Comparison of ENCODE assay signal across 8 cellular contexts in the genomic region with DNA sequence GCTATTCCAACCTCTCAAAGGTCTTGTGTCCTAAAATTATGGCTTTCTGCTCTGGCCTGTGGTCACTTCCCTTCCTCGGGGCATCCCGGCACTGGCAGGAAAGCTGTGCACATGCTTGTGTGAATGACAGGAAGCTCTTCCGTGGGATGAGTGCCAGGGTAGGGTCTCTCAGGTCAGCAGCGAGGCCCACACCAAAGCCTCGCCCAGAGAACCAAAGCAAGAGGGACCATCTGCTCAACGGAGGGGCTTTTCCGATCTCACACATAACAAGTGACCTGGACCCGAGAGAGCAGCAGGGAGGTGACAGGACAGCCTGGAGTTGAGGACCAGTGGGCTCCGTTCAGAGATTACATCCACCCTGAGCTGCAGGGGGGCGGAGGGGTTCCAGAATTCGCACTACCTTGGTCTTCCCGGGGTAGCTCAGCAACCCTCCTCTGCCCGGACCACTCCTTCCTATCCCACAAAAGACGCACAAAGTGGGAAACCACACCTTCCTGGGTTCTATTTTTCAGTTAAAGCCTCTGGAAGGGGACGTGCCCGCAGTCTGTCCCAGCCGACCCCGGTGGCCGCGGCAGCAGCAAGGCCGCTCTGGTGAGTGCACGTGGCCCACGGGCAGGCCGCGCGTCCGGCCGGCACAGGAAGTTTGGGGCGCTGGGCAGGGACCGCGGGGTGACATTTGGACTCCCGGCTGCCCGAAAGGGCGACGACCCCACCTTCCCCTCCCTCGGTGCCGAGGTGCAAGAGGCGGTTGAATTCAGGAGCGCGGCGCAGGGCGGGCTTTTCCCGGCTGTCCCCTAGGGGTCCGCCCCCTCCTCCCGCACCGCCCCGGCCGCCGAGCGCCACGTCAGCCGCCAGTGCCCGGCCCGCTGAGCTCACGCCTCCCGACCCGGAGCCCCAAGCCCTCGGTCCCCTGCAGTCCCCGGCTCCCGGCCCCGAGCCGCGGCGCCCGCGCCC. TPM values are rescaled to one million over a fixed set of nuclear protein-coding genes. Genes with fewer than 3 reads are reported as not detected.
DNase-seq lines count a peak whose midpoint lies in the region; ATAC-seq and TF ChIP-seq lines count a peak whose summit lies in the region.

No MANE protein-coding gene starts in this region.

- peak overlapping the region; percentile 23 for H3K27ac Mint-ChIP-seq in activated naive CD4-positive, alpha-beta T cell treated with anti-CD3 and anti-CD28 coated beads, Interleukin-2, amount 50 U/mL, for 24 hours

- H3K9me3 ChIP-seq in A673 (ENCODE audit: low read depth, low read length, poor library complexity, severe bottlenecking) (no peaks in the 10 kb centered on the region), PC-9 (ENCODE audit: insufficient read depth, low read depth) (no peaks in the 10 kb centered on the region)

- TF ChIP-seq CTCF in A673 (conservative IDR thresholded peaks at IDR 0.05; ENCODE audit: low read depth, low read length) (no peak), GM12875 (IDR thresholded peaks at IDR 0.05; ENCODE audit: borderline replicate concordance, insufficient read depth, low read depth, low read length) (no peak), PC-9 (conservative IDR thresholded peaks at IDR 0.05) (no peak)

- H3K27me3 Mint-ChIP-seq in activated naive CD4-positive, alpha-beta T cell treated with anti-CD3 and anti-CD28 coated beads, Interleukin-2, amount 50 U/mL, for 24 hours, result no peaks in the 10 kb centered on the region

- H3F3A ChIP-seq in PC-9 (ENCODE audit: insufficient read depth, low read depth), result peaks cover 13% of the 10 kb centered on the region

- peak overlapping the region; percentile 89 for H3K4me3 ChIP-seq in A673 (ENCODE audit: low read depth, low read length, poor library complexity, severe bottlenecking)
- peak overlapping the region; percentile 77 for H3K4me3 ChIP-seq in GM12875 (ENCODE audit: low read depth, low read length)
- H3K4me3 ChIP-seq in PC-9, result peak overlapping the region; percentile 75

- H3K36me3 ChIP-seq in A673 (ENCODE audit: insufficient read depth, low read length, poor library complexity, severe bottlenecking) (no peaks in the 10 kb centered on the region), PC-9 (ENCODE audit: low read depth) (no peaks in the 10 kb centered on the region)

- peak overlapping the region; percentile 89 for H3K4me3 Mint-ChIP-seq in activated naive CD4-positive, alpha-beta T cell treated with anti-CD3 and anti-CD28 coated beads, Interleukin-2, amount 50 U/mL, for 24 hours

- peaks cover 2% of the 10 kb centered on the region for H3K36me3 Mint-ChIP-seq in activated naive CD4-positive, alpha-beta T cell treated with anti-CD3 and anti-CD28 coated beads, Interleukin-2, amount 50 U/mL, for 24 hours

- H3K9me3 Mint-ChIP-seq in activated naive CD4-positive, alpha-beta T cell treated with anti-CD3 and anti-CD28 coated beads, Interleukin-2, amount 50 U/mL, for 24 hours, result no peaks in the 10 kb centered on the region

- POLR2A ChIA-PET in A673 (lab: Charles Lee; ENCODE audit: low non-redundant PET), result no interaction called here
- POLR2A ChIA-PET in PC-9 (lab: Charles Lee; ENCODE audit: unreplicated experiment), result interaction anchor here (0.6 kb wide), 1 partner anchor 155 kb away, joined by 5 read pairs; no protein-coding TSS in a partner anchor

- intact Hi-C loops in A673 (cut with micrococcal nuclease; ENCODE audit: unreplicated experiment), result no loop called here
- intact Hi-C loops in PC-9 (cut with micrococcal nuclease; ENCODE audit: unreplicated experiment), result loop anchor here (1.0 to 5.0 kb wide), 4 partner anchors 10 to 182 kb away; partner anchors contain the start of gene BMP6
- intact Hi-C loops in cardiac septum (cut with DNase I), result loop anchor here (2.0 to 5.0 kb wide), 2 partner anchors 65 to 153 kb away; partner anchors contain the start of gene BLOC1S5
- intact Hi-C loops in posterior vena cava (cut with DNase I), result no loop called here

- no TSS peak for BruUV-seq in A673 (replicated peaks; lab: Mats Ljungman, UMichigan)
- BruUV-seq in PC-9 (replicated peaks; lab: Mats Ljungman, UMichigan), result TSS peak; percentile 61

- DNase-seq in A673 (ENCODE audit: low spot score) (peak; percentile 54), PC-9 (peak in 1 of 2 experiments; percentile 52), cardiac septum (ENCODE audit: low spot score) (peak; percentile 82), posterior vena cava (ENCODE audit: low spot score) (peak; percentile 86), SKM-1 treated with dmso at 0.1 percent for 144 hours (lab: John Stamatoyannopoulos, UW; ENCODE audit: unreplicated experiment) (no peak)

- H2AFZ ChIP-seq in PC-9, result peak overlapping the region; percentile 70

- peak; percentile 25 for ATAC-seq in HG03025 (IDR thresholded peaks at IDR 0.05; ENCODE audit: low FRiP score, unreplicated experiment)

- H3K9me2 ChIP-seq in PC-9 (ENCODE audit: insufficient read depth), result no peaks in the 10 kb centered on the region

- CTCF ChIA-PET in A673 (lab: Charles Lee) (no interaction called here), PC-9 (lab: Charles Lee) (no interaction called here)

- H3K27me3 ChIP-seq in A673 (replicated peaks; ENCODE audit: insufficient read depth, low read depth, low read length, poor library complexity) (peaks cover 14% of the 10 kb centered on the region), PC-9 (ENCODE audit: insufficient read depth, low read depth) (no peaks in the 10 kb centered on the region)

- peak overlapping the region; percentile 80 for H3K27ac ChIP-seq in A673 (ENCODE audit: low read depth, low read length, poor library complexity, severe bottlenecking)
- H3K27ac ChIP-seq in PC-9, result peak overlapping the region; percentile 41

- peaks cover 43% of the 10 kb centered on the region for H3K79me2 ChIP-seq in PC-9 (ENCODE audit: low read depth)

- peaks cover 5% of the 10 kb centered on the region for H3K4me1 Mint-ChIP-seq in activated naive CD4-positive, alpha-beta T cell treated with anti-CD3 and anti-CD28 coated beads, Interleukin-2, amount 50 U/mL, for 24 hours

- H4K20me1 ChIP-seq in PC-9 (ENCODE audit: insufficient read depth), result peaks cover 17% of the 10 kb centered on the region; the same call in 1 of the 2 replicates

- peak overlapping the region; percentile 96 for H3K4me2 ChIP-seq in PC-9

- H3K4me1 ChIP-seq in A673 (ENCODE audit: insufficient read depth, low read length, poor library complexity, severe bottlenecking) (peaks cover 5% of the 10 kb centered on the region), PC-9 (replicated peaks; ENCODE audit: insufficient read depth) (peaks cover 14% of the 10 kb centered on the region; the same call in 1 of the 2 replicates)

RNA-seq across cellular contexts. Expression of gene TXNDC5, which starts 1.0 kb away (rescaled TPM):
- total RNA-seq in A673 (2021) (134 and 139 TPM in 2 replicates), PC-9 (2021) (74.8 and 80.5 TPM in 2 replicates), cardiac septum (50.8 TPM), posterior vena cava (100 to 1,000 TPM in 1 of 2 donors, 10 to 100 TPM in 1; 98.2 to 122 TPM)

Comparison
In these comparisons a context has a peak if more than half of its experiments do, and no peak if none do; other contexts are left out.
1. intact Hi-C loops: an anchor here in PC-9 (1.0 to 5.0 kb wide) and cardiac septum (2.0 to 5.0 kb wide); none called in A673 and posterior vena cava.